In genomic region chr1:228919919-228920318, GRCh38 we compare ENCODE assay signal across 16 cellular contexts.
"Had no signal": no experiment of that assay in that cellular context is flagged by ENCODE, and none has a peak within 500 bp of the region (broad histone marks: within the 10 kb centered on the region; RNA-seq: fewer than 3 reads in every experiment).

No MANE protein-coding gene starts in this region.

- H3K27me3 ChIP-seq: esophagus squamous epithelium, foreskin keratinocyte, neutrophil, sigmoid colon, stomach had no signal

- H3K4me3 ChIP-seq: esophagus squamous epithelium, left ventricle myocardium inferior, lower lobe of right lung, sigmoid colon, skin epidermis, stomach had no signal

- H3K27ac ChIP-seq: esophagus squamous epithelium, foreskin keratinocyte, left ventricle myocardium inferior, lower lobe of right lung, sigmoid colon, skin epidermis, stomach had no signal

- H3K27ac Mint-ChIP-seq: memory B cell had no signal

- DNase-seq: central memory CD4-positive, alpha-beta T cell; cortex of kidney; esophagus squamous epithelium; foreskin keratinocyte; kidney; left cardiac atrium; left ventricle myocardium inferior; lower lobe of right lung; midbrain; stimulated activated naive CD4-positive, alpha-beta T cell; stomach; substantia nigra had no signal

- H3K4me1 ChIP-seq: esophagus squamous epithelium, foreskin keratinocyte, sigmoid colon had no signal

- H3K36me3 ChIP-seq: esophagus squamous epithelium, left ventricle myocardium inferior, lower lobe of right lung, sigmoid colon, stomach had no signal

- H3K9me3 ChIP-seq: lower lobe of right lung, neutrophil, sigmoid colon, stomach had no signal

- H3K4me3 Mint-ChIP-seq: memory B cell had no signal

- ATAC-seq: foreskin keratinocyte, left cardiac atrium, lower lobe of right lung had no signal

- H3K4me1 Mint-ChIP-seq: memory B cell had no signal
